ENCODE assay signal across 22 cellular contexts in genomic region chr5:174500636-174501035, GRCh38.
"Had no signal": no experiment of that assay in that cellular context is flagged by ENCODE, and none has a peak within 500 bp of the region (broad histone marks: within the 10 kb centered on the region; RNA-seq: fewer than 3 reads in every experiment).

No MANE protein-coding gene starts in this region.

- H3K36me3 Mint-ChIP-seq: memory B cell had no signal

- H3K4me1 ChIP-seq: lower lobe of right lung, prostate gland, sigmoid colon, spleen, upper lobe of right lung, uterus had no signal

- H3K27me3 Mint-ChIP-seq: memory B cell; stimulated activated naive B cell treated with anti-CD40 and anti-IgM and Interleukin-4, amounts not matched to agents 10 μg/mL and 1 μg/mL and 100 μg/mL, for 72 hours had no signal

- H3K4me1 Mint-ChIP-seq: memory B cell; natural killer cell; neural crest cell; stimulated activated naive B cell treated with anti-CD40 and anti-IgM and Interleukin-4, amounts not matched to agents 10 μg/mL and 1 μg/mL and 100 μg/mL, for 72 hours had no signal

- DNase-seq: dermis blood vessel endothelial cell; effector memory CD4-positive, alpha-beta T cell; erythroblast; left ventricle myocardium superior; lower lobe of right lung; natural killer cell; right cardiac atrium; sigmoid colon; spleen; stimulated activated CD4-positive, alpha-beta T cell treated with anti-CD3 and anti-CD28 coated beads, Interleukin-2, amount 100 ng/mL, for 48 hours; stimulated activated naive B cell treated with anti-CD40 and anti-IgM and Interleukin-4, amounts not matched to agents 10 μg/mL and 1 μg/mL and 100 μg/mL, for 72 hours; transverse colon; upper lobe of right lung; uterus had no signal

- H3K27ac Mint-ChIP-seq: memory B cell; natural killer cell; stimulated activated naive B cell treated with anti-CD40 and anti-IgM and Interleukin-4, amounts not matched to agents 10 μg/mL and 1 μg/mL and 100 μg/mL, for 72 hours; stimulated activated naive CD8-positive, alpha-beta T cell treated with anti-CD3 and anti-CD28 coated beads, Interleukin-15, Interleukin-2, amounts not matched to agents 100 ng/mL and 50 ng/mL, for 24 hours had no signal

- H3K4me3 ChIP-seq: coronary artery, lower lobe of right lung, prostate gland, sigmoid colon, spleen, suprapubic skin, transverse colon, upper lobe of right lung, uterus had no signal

- H3K4me3 Mint-ChIP-seq: memory B cell; natural killer cell; neural crest cell; stimulated activated naive B cell treated with anti-CD40 and anti-IgM and Interleukin-4, amounts not matched to agents 10 μg/mL and 1 μg/mL and 100 μg/mL, for 72 hours; stimulated activated naive CD8-positive, alpha-beta T cell treated with anti-CD3 and anti-CD28 coated beads, Interleukin-15, Interleukin-2, amounts not matched to agents 100 ng/mL and 50 ng/mL, for 24 hours had no signal

- H2AFZ ChIP-seq: parathyroid adenoma had no signal

- H3K27me3 ChIP-seq: sigmoid colon, suprapubic skin, transverse colon, uterus had no signal

- H3K27ac ChIP-seq: coronary artery, lower lobe of right lung, neutrophil, parathyroid adenoma, prostate gland, sigmoid colon, spleen, suprapubic skin, transverse colon, upper lobe of right lung, uterus had no signal

- H3K9me3 ChIP-seq: neutrophil, prostate gland, uterus had no signal

- ATAC-seq: left ventricle myocardium superior; lower lobe of right lung; natural killer cell; right cardiac atrium; stimulated activated naive B cell treated with anti-CD40 and anti-IgM and Interleukin-4, amounts not matched to agents 10 μg/mL and 1 μg/mL and 100 μg/mL, for 72 hours; upper lobe of right lung had no signal

- H3K9ac ChIP-seq: parathyroid adenoma had no signal

- H3K36me3 ChIP-seq: lower lobe of right lung, neutrophil, prostate gland, sigmoid colon, spleen, suprapubic skin, transverse colon, upper lobe of right lung, uterus had no signal
